Comparison of ENCODE assay signal across 17 cellular contexts in genomic region chr2:221343524-221343923, GRCh38.
A peak's percentile ranks its signal among the peaks of the same experiment; 100 is the strongest.
DNase-seq lines count a peak whose midpoint lies in the region; ATAC-seq and TF ChIP-seq lines count a peak whose summit lies in the region.
"Had no signal": no experiment of that assay in that cellular context is flagged by ENCODE, and none has a peak within 500 bp of the region (broad histone marks: within the 10 kb centered on the region; RNA-seq: fewer than 3 reads in every experiment).

No MANE protein-coding gene starts in this region.

- DNase-seq in GM20000 (ENCODE audit: low spot score) (peak; percentile 6), kidney tubule cell (ENCODE audit: low spot score) (peak; percentile 28), suprapubic skin (ENCODE audit: low spot score in 2 of 2) (no peak), ureter (ENCODE audit: low spot score) (no peak)
- DNase-seq: CD8-positive, alpha-beta T cell; MG63; NCI-H1930; NCI-H2171 treated with DMSO at 0.1 percent for 48 hours; NCI-H774; Peyer's patch; Right ventricle myocardium superior; T-helper 17 cell had no signal

- H3K4me1 ChIP-seq in suprapubic skin = peaks cover 2% of the 10 kb centered on the region
- H3K4me1 ChIP-seq: Peyer's patch had no signal

- no peaks in the 10 kb centered on the region for H3K27me3 ChIP-seq in suprapubic skin
- H3K27me3 ChIP-seq: MG63, Peyer's patch had no signal

- no peak for TF ChIP-seq POLR2A in suprapubic skin (IDR thresholded peaks at IDR 0.05)

- ATAC-seq in GM18502 (IDR thresholded peaks at IDR 0.05; ENCODE audit: poor library complexity, unreplicated experiment) (peak; percentile 63), HG02884 (IDR thresholded peaks at IDR 0.05; ENCODE audit: unreplicated experiment) (peak; percentile 62), GM19035 (IDR thresholded peaks at IDR 0.05; ENCODE audit: unreplicated experiment) (no peak)
- ATAC-seq: CD8-positive, alpha-beta T cell; HepG2; SK-N-SH treated with all-trans-retinoic acid at 6 μM for 48 hours; T-helper 17 cell had no signal

- 91% methylated on average over 1 of the region's 1 CpG for WGBS in suprapubic skin

- no peak for TF ChIP-seq EP300 in suprapubic skin (IDR thresholded peaks at IDR 0.05)

- H3K4me3 ChIP-seq in suprapubic skin = no peak overlapping the region
- H3K4me3 ChIP-seq: MG63, Peyer's patch had no signal

- no peak overlapping the region for H3K27ac ChIP-seq in suprapubic skin
- H3K27ac ChIP-seq: Peyer's patch had no signal

- no peaks in the 10 kb centered on the region for H3K9me3 ChIP-seq in suprapubic skin
- H3K9me3 ChIP-seq: MG63, Peyer's patch had no signal

- TF ChIP-seq CTCF in GM20000 (IDR thresholded peaks at IDR 0.05; ENCODE audit: extremely low read depth, missing control alignments) (no peak), suprapubic skin (IDR thresholded peaks at IDR 0.05) (no peak)

- no peaks in the 10 kb centered on the region for H3K36me3 ChIP-seq in suprapubic skin
- H3K36me3 ChIP-seq: MG63, Peyer's patch had no signal

Comparison
In these comparisons a context has a peak if more than half of its experiments do, and no peak if none do; other contexts are left out.
1. DNase-seq: peak in GM20000 (single experiment) and kidney tubule cell (single experiment); none in suprapubic skin (0 of 2) and ureter (single experiment).